In the genomic region with DNA sequence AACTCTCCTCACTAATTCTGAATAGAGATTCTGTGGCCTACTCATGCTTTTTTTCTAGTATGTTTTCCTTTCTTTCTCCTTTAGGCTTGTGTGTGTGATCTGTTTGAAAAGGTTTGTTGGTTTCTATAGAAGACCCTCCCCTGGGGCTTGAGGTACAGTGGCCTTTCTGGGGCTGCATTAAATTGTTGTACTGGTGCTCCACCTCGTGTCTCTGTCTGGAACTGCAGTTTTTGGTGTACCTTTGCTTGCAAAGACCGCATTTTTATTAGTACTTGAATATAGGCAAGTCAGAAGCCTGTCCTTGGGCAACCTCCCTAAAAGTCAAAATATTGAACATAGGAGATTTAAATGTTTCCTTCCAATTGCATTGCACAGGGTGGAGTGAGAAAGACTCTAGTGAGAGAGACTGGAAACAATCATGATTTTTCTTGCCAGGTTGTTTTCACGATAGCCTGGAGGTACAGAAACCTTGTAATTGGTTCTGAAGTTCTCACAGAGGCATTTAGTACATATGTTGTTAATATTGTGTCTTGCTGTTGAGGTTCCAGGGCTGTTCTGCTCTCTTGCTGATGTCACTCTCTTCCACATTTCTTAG, we compare ENCODE assay signal across 1 cellular context.
TF ChIP-seq lines count a peak whose summit lies in the region.

No MANE protein-coding gene starts in this region.

TF ChIP-seq in H1, 55 proteins besides CTCF, POLR2A, EP300 and RAD21 (continued from another document):
- TF ChIP-seq CTBP2 (IDR thresholded peaks at IDR 0.05; ENCODE audit: borderline replicate concordance, insufficient read depth, insufficient read length, low read length) (no peak), CBX8 (IDR thresholded peaks at IDR 0.05; ENCODE audit: borderline replicate concordance, low read depth, low read length) (no peak), HDAC2 (IDR thresholded peaks at IDR 0.05; ENCODE audit: borderline replicate concordance in 1 of 2, low read depth in 2 of 2, low read length in 2 of 2) (no peak), SIX5 (IDR thresholded peaks at IDR 0.05; ENCODE audit: low read depth, low read length) (no peak), CHD1 (IDR thresholded peaks at IDR 0.05; ENCODE audit: low read depth, low read length) (no peak), EZH2 (IDR thresholded peaks at IDR 0.05; ENCODE audit: low read depth, low read length, severe bottlenecking) (no peak), NRF1 (IDR thresholded peaks at IDR 0.05; ENCODE audit: low read depth, low read length) (no peak), CREB1 (IDR thresholded peaks at IDR 0.05) (no peak), JUN (IDR thresholded peaks at IDR 0.05; ENCODE audit: low read depth, low read length) (no peak), RXRA (IDR thresholded peaks at IDR 0.05; ENCODE audit: insufficient read depth, low read depth, low read length) (no peak), SP4 (IDR thresholded peaks at IDR 0.05; ENCODE audit: low read length) (no peak)
- TF ChIP-seq, protein P1, sequence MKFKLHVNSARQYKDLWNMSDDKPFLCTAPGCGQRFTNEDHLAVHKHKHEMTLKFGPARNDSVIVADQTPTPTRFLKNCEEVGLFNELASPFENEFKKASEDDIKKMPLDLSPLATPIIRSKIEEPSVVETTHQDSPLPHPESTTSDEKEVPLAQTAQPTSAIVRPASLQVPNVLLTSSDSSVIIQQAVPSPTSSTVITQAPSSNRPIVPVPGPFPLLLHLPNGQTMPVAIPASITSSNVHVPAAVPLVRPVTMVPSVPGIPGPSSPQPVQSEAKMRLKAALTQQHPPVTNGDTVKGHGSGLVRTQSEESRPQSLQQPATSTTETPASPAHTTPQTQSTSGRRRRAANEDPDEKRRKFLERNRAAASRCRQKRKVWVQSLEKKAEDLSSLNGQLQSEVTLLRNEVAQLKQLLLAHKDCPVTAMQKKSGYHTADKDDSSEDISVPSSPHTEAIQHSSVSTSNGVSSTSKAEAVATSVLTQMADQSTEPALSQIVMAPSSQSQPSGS (IDR thresholded peaks at IDR 0.05; ENCODE audit: low read length), result no peak
- TF ChIP-seq, protein P2, sequence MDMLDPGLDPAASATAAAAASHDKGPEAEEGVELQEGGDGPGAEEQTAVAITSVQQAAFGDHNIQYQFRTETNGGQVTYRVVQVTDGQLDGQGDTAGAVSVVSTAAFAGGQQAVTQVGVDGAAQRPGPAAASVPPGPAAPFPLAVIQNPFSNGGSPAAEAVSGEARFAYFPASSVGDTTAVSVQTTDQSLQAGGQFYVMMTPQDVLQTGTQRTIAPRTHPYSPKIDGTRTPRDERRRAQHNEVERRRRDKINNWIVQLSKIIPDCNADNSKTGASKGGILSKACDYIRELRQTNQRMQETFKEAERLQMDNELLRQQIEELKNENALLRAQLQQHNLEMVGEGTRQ (IDR thresholded peaks at IDR 0.05; ENCODE audit: low read length), result no peak
- TF ChIP-seq, protein P3, sequence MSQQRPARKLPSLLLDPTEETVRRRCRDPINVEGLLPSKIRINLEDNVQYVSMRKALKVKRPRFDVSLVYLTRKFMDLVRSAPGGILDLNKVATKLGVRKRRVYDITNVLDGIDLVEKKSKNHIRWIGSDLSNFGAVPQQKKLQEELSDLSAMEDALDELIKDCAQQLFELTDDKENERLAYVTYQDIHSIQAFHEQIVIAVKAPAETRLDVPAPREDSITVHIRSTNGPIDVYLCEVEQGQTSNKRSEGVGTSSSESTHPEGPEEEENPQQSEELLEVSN (IDR thresholded peaks at IDR 0.05), result no peak
TF ChIP-seq in H1: peak in this region for 0.
